In the genomic region with DNA sequence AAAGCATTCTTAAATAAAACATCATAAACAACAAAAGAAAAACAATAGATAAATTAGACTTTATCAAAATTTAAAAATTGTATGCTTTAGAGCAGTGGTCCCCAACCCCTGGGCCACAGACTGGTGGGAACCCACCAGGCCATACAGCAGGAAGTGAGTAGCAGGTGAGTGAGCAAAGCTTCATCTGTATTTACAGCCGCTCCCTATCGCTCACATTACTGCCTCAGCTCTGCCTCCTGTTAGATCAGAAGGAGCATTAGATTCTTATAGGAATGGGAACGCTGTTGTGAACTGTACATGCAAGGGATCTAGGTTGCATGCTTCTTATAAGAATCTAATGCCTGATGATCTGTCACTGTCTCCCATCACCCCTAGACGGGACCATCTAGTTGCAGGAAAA, we compare ENCODE assay signal across 9 cellular contexts.
"Had no signal": no experiment of that assay in that cellular context is flagged by ENCODE, and none has a peak within 500 bp of the region (broad histone marks: within the 10 kb centered on the region; RNA-seq: fewer than 3 reads in every experiment).

No MANE protein-coding gene starts in this region.

- DNase-seq: GM23248, GOT3, H7, H9, HCEC 1CT, HFFc6 had no signal

- ATAC-seq: GM23338, HCT116 had no signal

- H3K9me3 ChIP-seq: HAP-1 had no signal

- H3K36me3 ChIP-seq: HAP-1 had no signal

- H3K4me1 ChIP-seq: HAP-1 had no signal

- H3K27ac Mint-ChIP-seq: GM23338, H9, HFFc6 had no signal

- H3K27ac ChIP-seq: GM23248 had no signal

- H3K4me3 ChIP-seq: GM23248, GM23338, HAP-1 had no signal

- H3K4me3 Mint-ChIP-seq: GM23338, H9, HFFc6 had no signal

- H3K9me3 Mint-ChIP-seq: GM23338, H9, HFFc6 had no signal
